16 cellular contexts compared by ENCODE assay signal in genomic region chr3:115550285-115550741, GRCh38.
DNase-seq lines count a peak whose midpoint lies in the region; ATAC-seq and TF ChIP-seq lines count a peak whose summit lies in the region.
"Had no signal": no experiment of that assay in that cellular context is flagged by ENCODE, and none has a peak within 500 bp of the region (broad histone marks: within the 10 kb centered on the region; RNA-seq: fewer than 3 reads in every experiment).

No MANE protein-coding gene starts in this region.

- CTCF ChIA-PET in CD8-positive, alpha-beta memory T cell (lab: Charles Lee): no interaction called here

- POLR2A ChIA-PET in CD8-positive, alpha-beta memory T cell (lab: Charles Lee): no interaction called here

- H3K4me3 ChIP-seq in colonic mucosa: no peak overlapping the region
- no peak overlapping the region for H3K4me3 ChIP-seq in rectal smooth muscle tissue (ENCODE audit: low read length)
- no peak overlapping the region for H3K4me3 ChIP-seq in CD8-positive, alpha-beta memory T cell (ENCODE audit: low read length)
- H3K4me3 ChIP-seq: lower lobe of right lung had no signal

- H3K9me3 Mint-ChIP-seq in CD8-positive, alpha-beta memory T cell: no peaks in the 10 kb centered on the region
- H3K9me3 Mint-ChIP-seq: dendritic cell treated with granulocyte-macrophage colony-stimulating factor and Interleukin-4, amounts not matched to agents 40 ng/mL and 50 ng/mL, for 4 days; neural crest cell; stimulated activated effector memory CD8-positive, alpha-beta T cell treated with anti-CD3 and anti-CD28 coated beads, Interleukin-12 subunit alpha, Interleukin-12 subunit beta, amount 100 ng/mL, for 72 hours; WTC11 had no signal

- DNase-seq in AG20443 (ENCODE audit: low spot score) (peak; percentile 36), colonic mucosa (peak; percentile 16), left colon (no peak), GM19240 (ENCODE audit: insufficient read length, low spot score) (no peak), G401 (ENCODE audit: low spot score) (no peak)
- no peak for DNase-seq in CD8-positive, alpha-beta memory T cell
- DNase-seq: activated effector memory CD4-positive, alpha-beta T cell treated with Interleukin-2 at 50 U/mL for 16 hours; lower lobe of right lung; RPMI8226 had no signal

- no peak overlapping the region for H3K9ac ChIP-seq in colonic mucosa (ENCODE audit: low read depth in 2 of 2, low read length in 2 of 2)
- H3K9ac ChIP-seq in rectal smooth muscle tissue (ENCODE audit: low read length): no peak overlapping the region
- H3K9ac ChIP-seq: KMS-11 had no signal

- intact Hi-C loops in colonic mucosa (cut with DNase I) (no loop called here), left colon (cut with DNase I, micrococcal nuclease) (no loop called here)

- no peaks in the 10 kb centered on the region for H3K36me3 Mint-ChIP-seq in CD8-positive, alpha-beta memory T cell
- H3K36me3 Mint-ChIP-seq: stimulated activated effector memory CD8-positive, alpha-beta T cell treated with anti-CD3 and anti-CD28 coated beads, Interleukin-12 subunit alpha, Interleukin-12 subunit beta, amount 100 ng/mL, for 72 hours; WTC11 had no signal

- H3K4me1 Mint-ChIP-seq in CD8-positive, alpha-beta memory T cell: no peaks in the 10 kb centered on the region
- H3K4me1 Mint-ChIP-seq: stimulated activated effector memory CD8-positive, alpha-beta T cell treated with anti-CD3 and anti-CD28 coated beads, Interleukin-12 subunit alpha, Interleukin-12 subunit beta, amount 100 ng/mL, for 72 hours had no signal

- no peak overlapping the region for H3K4me3 Mint-ChIP-seq in CD8-positive, alpha-beta memory T cell
- H3K4me3 Mint-ChIP-seq: dendritic cell treated with granulocyte-macrophage colony-stimulating factor and Interleukin-4, amounts not matched to agents 40 ng/mL and 50 ng/mL, for 4 days; neural crest cell; stimulated activated effector memory CD8-positive, alpha-beta T cell treated with anti-CD3 and anti-CD28 coated beads, Interleukin-12 subunit alpha, Interleukin-12 subunit beta, amount 100 ng/mL, for 72 hours; WTC11 had no signal

- peak; percentile 58 for ATAC-seq in left colon
- no peak for ATAC-seq in esophagus mucosa
- ATAC-seq: stimulated activated effector memory CD8-positive, alpha-beta T cell treated with anti-CD3 and anti-CD28 coated beads, Interleukin-12 subunit alpha, Interleukin-12 subunit beta, amount 100 ng/mL, for 72 hours; WTC11 had no signal

- no peak for TF ChIP-seq CTCF in colonic mucosa (IDR thresholded peaks at IDR 0.05)

- no peaks in the 10 kb centered on the region for H3K27me3 ChIP-seq in colonic mucosa
- no peaks in the 10 kb centered on the region for H3K27me3 ChIP-seq in rectal smooth muscle tissue (ENCODE audit: control insufficient read depth, insufficient read depth, low read length)
- H3K27me3 ChIP-seq in CD8-positive, alpha-beta memory T cell (ENCODE audit: insufficient read depth, low read length, poor library complexity, severe bottlenecking): no peaks in the 10 kb centered on the region

- H3K27ac ChIP-seq in colonic mucosa (no peak overlapping the region), rectal smooth muscle tissue (ENCODE audit: low read depth, low read length) (peak overlapping the region; percentile 14)
- H3K27ac ChIP-seq in CD8-positive, alpha-beta memory T cell (ENCODE audit: low read depth, low read length): no peak overlapping the region
- H3K27ac ChIP-seq: KMS-11, lower lobe of right lung had no signal

- H3K36me3 ChIP-seq in colonic mucosa (no peaks in the 10 kb centered on the region), rectal smooth muscle tissue (ENCODE audit: control insufficient read depth, insufficient read depth, low read length) (no peaks in the 10 kb centered on the region)
- no peaks in the 10 kb centered on the region for H3K36me3 ChIP-seq in CD8-positive, alpha-beta memory T cell (ENCODE audit: insufficient read depth, low read length)
- H3K36me3 ChIP-seq: lower lobe of right lung had no signal

- H3K27ac Mint-ChIP-seq in CD8-positive, alpha-beta memory T cell: no peak overlapping the region
- H3K27ac Mint-ChIP-seq: dendritic cell treated with granulocyte-macrophage colony-stimulating factor and Interleukin-4, amounts not matched to agents 40 ng/mL and 50 ng/mL, for 4 days; stimulated activated effector memory CD8-positive, alpha-beta T cell treated with anti-CD3 and anti-CD28 coated beads, Interleukin-12 subunit alpha, Interleukin-12 subunit beta, amount 100 ng/mL, for 72 hours; WTC11 had no signal

- no peaks in the 10 kb centered on the region for H3K9me3 ChIP-seq in colonic mucosa
- no peaks in the 10 kb centered on the region for H3K9me3 ChIP-seq in CD8-positive, alpha-beta memory T cell (ENCODE audit: low read length)
- H3K9me3 ChIP-seq: lower lobe of right lung had no signal

- peaks cover 8 to 30% of the 10 kb centered on the region in 2 donors for H3K27me3 Mint-ChIP-seq in CD8-positive, alpha-beta memory T cell
- H3K27me3 Mint-ChIP-seq: dendritic cell treated with granulocyte-macrophage colony-stimulating factor and Interleukin-4, amounts not matched to agents 40 ng/mL and 50 ng/mL, for 4 days had no signal

- H3K4me1 ChIP-seq in colonic mucosa: no peaks in the 10 kb centered on the region
- no peaks in the 10 kb centered on the region for H3K4me1 ChIP-seq in rectal smooth muscle tissue (ENCODE audit: control insufficient read depth, insufficient read depth, low read length)
- no peaks in the 10 kb centered on the region for H3K4me1 ChIP-seq in CD8-positive, alpha-beta memory T cell (ENCODE audit: insufficient read depth, low read length)
- H3K4me1 ChIP-seq: lower lobe of right lung had no signal

- in situ Hi-C loops in G401 (cut with HindIII; ENCODE audit: low sequenced_read_pairs): no loop called here

Comparison
In these comparisons a context has a peak if more than half of its experiments do, and no peak if none do; other contexts are left out.
1. DNase-seq: peak in AG20443 (single experiment) and colonic mucosa (single experiment); none in left colon (0 of 2), GM19240 (single experiment), G401 (single experiment) and CD8-positive, alpha-beta memory T cell (0 of 5).